In the genomic region with DNA sequence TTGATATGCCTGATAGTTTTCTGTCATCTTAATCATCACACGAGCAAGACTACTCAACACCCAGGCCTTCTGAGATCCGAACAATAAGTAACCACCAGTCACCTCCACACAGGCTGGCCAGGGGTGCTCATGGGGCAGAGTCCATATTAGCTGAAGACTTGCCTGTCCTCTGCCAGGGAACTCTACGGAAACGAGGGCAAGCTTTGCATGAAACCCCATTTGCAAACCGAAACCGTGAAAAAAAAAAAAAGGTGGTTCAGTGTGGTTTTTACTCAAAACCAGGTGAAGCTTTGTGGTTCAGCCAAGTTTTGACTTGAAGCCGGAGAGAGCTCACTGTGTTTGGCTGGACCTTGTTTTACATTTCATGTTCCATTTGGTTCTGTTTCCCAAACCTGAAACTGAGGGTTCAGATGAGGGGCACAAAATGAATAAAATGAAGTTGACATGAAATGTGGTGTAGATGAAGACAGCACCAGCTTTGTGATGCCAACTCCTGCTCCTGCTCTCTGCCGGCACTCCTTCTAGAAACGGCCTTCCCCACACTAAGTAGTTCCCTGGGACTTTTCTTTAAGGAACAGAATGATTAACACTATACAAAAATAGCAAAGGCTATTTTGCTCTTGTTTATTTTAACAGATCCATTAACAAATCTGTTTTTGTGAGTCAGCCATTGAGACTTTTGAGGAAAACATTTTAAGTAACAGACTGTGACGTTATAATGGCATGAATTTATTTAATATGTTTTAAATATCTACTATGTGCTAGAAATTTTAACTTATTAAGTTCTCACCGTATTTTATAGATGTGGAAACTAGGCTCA, we compare ENCODE assay signal across 8 cellular contexts.
A peak's percentile ranks its signal among the peaks of the same experiment; 100 is the strongest.
DNase-seq lines count a peak whose midpoint lies in the region; ATAC-seq and TF ChIP-seq lines count a peak whose summit lies in the region.

No MANE protein-coding gene starts in this region.

- peaks cover 25 to 41% (median 38%) of the 10 kb centered on the region in 3 donors for H3K4me1 Mint-ChIP-seq in IgD-negative memory B cell
- peaks cover 76% of the 10 kb centered on the region for H3K4me1 Mint-ChIP-seq in activated naive CD8-positive, alpha-beta T cell treated with anti-CD3 and anti-CD28 coated beads for 36 hours

- DNase-seq in EH (ENCODE audit: low read depth), result peak; percentile 52
- peak; percentile 56 for DNase-seq in activated naive CD8-positive, alpha-beta T cell treated with anti-CD3 and anti-CD28 coated beads for 36 hours
- DNase-seq in ureter (ENCODE audit: low spot score), result no peak
- no peak for DNase-seq in epidermal melanocyte (ENCODE audit: insufficient read length, low spot score)
- no peak for DNase-seq in cortex of kidney (lab: John Stamatoyannopoulos, UW)
- no peak for DNase-seq in adrenal gland

- peak overlapping the region; percentile 31 to 90 (median 57) for H3K4me3 Mint-ChIP-seq in IgD-negative memory B cell
- peak overlapping the region; percentile 71 for H3K4me3 Mint-ChIP-seq in activated naive CD8-positive, alpha-beta T cell treated with anti-CD3 and anti-CD28 coated beads for 36 hours

- ATAC-seq in GM21529 (IDR thresholded peaks at IDR 0.05; ENCODE audit: unreplicated experiment), result peak; percentile 84

- no peaks in the 10 kb centered on the region for H3K27me3 Mint-ChIP-seq in IgD-negative memory B cell
- peaks cover 6% of the 10 kb centered on the region for H3K27me3 Mint-ChIP-seq in activated naive CD8-positive, alpha-beta T cell treated with anti-CD3 and anti-CD28 coated beads for 36 hours

- no peak overlapping the region for H3K27ac ChIP-seq in adrenal gland

- TF ChIP-seq POLR2A in adrenal gland (IDR thresholded peaks at IDR 0.05), result no peak

- H3K9me3 Mint-ChIP-seq in IgD-negative memory B cell, result no peaks in the 10 kb centered on the region
- H3K9me3 Mint-ChIP-seq in activated naive CD8-positive, alpha-beta T cell treated with anti-CD3 and anti-CD28 coated beads for 36 hours, result no peaks in the 10 kb centered on the region

- H3K4me3 ChIP-seq in adrenal gland, result no peak overlapping the region

- no peaks in the 10 kb centered on the region for H3K9me3 ChIP-seq in adrenal gland (replicated peaks in 1 of 3)

- no peaks in the 10 kb centered on the region for H3K27me3 ChIP-seq in adrenal gland

- no peaks in the 10 kb centered on the region for H3K36me3 ChIP-seq in adrenal gland (replicated peaks in 1 of 2)

- intact Hi-C loops in adrenal gland (cut with DNase I), result no loop called here

- H3K27ac Mint-ChIP-seq in IgD-negative memory B cell, result peak overlapping the region; percentile 33 to 80 (median 73)
- peak overlapping the region; percentile 75 for H3K27ac Mint-ChIP-seq in activated naive CD8-positive, alpha-beta T cell treated with anti-CD3 and anti-CD28 coated beads for 36 hours

- no peak for TF ChIP-seq CTCF in adrenal gland (IDR thresholded peaks at IDR 0.05)

- H3K36me3 Mint-ChIP-seq in IgD-negative memory B cell, result peaks cover 10% of the 10 kb centered on the region
- H3K36me3 Mint-ChIP-seq in activated naive CD8-positive, alpha-beta T cell treated with anti-CD3 and anti-CD28 coated beads for 36 hours, result peaks cover 16% of the 10 kb centered on the region

- no peaks in the 10 kb centered on the region for H3K4me1 ChIP-seq in adrenal gland (replicated peaks in 1 of 2)

- WGBS in adrenal gland, 4 donors, result 79 to 86% (median 82%) methylated on average over 11 of the region's 11 CpGs

Comparison
In these comparisons a context has a peak if more than half of its experiments do, and no peak if none do; other contexts are left out.
1. DNase-seq: peak in EH (single experiment) and activated naive CD8-positive, alpha-beta T cell treated with anti-CD3 and anti-CD28 coated beads for 36 hours (single experiment); none in ureter (single experiment), epidermal melanocyte (single experiment), cortex of kidney (single experiment) and adrenal gland (0 of 7).